Comparison of ENCODE assay signal across 25 cellular contexts in genomic region chr18:10133516-10133915, GRCh38.
"Had no signal": no experiment of that assay in that cellular context is flagged by ENCODE, and none has a peak within 500 bp of the region (broad histone marks: within the 10 kb centered on the region; RNA-seq: fewer than 3 reads in every experiment).

No MANE protein-coding gene starts in this region.

- H3K4me3 Mint-ChIP-seq: naive thymus-derived CD8-positive, alpha-beta T cell; stimulated activated effector memory CD8-positive, alpha-beta T cell treated with anti-CD3 and anti-CD28 coated beads, Interleukin-12 subunit alpha, Interleukin-12 subunit beta, amount 100 ng/mL, for 72 hours; stimulated activated naive CD8-positive, alpha-beta T cell treated with anti-CD3 and anti-CD28 coated beads, Interleukin-15, Interleukin-2, amounts not matched to agents 100 ng/mL and 50 ng/mL, for 24 hours had no signal

- H3K36me3 ChIP-seq: left lung, lower lobe of right lung, right atrium auricular region, right lobe of liver, suprapubic skin, thoracic aorta, tibial nerve, upper lobe of left lung, vagina had no signal

- H3K27me3 ChIP-seq: right atrium auricular region, right lobe of liver, suprapubic skin, tibial nerve, upper lobe of left lung, vagina had no signal

- H2AFZ ChIP-seq: parathyroid adenoma had no signal

- H3K9me3 ChIP-seq: left lung, lower lobe of right lung, psoas muscle, right atrium auricular region, right lobe of liver, suprapubic skin, thoracic aorta, tibial nerve, upper lobe of left lung, vagina had no signal

- ATAC-seq: left colon; left lung; lower lobe of right lung; naive thymus-derived CD8-positive, alpha-beta T cell; psoas muscle; right lobe of liver; stimulated activated effector memory CD8-positive, alpha-beta T cell treated with anti-CD3 and anti-CD28 coated beads, Interleukin-12 subunit alpha, Interleukin-12 subunit beta, amount 100 ng/mL, for 72 hours had no signal

- H3K27ac ChIP-seq: left lung, lower lobe of right lung, parathyroid adenoma, psoas muscle, right atrium auricular region, right lobe of liver, skin epidermis, suprapubic skin, thoracic aorta, tibial nerve, upper lobe of left lung, vagina had no signal

- H3K27ac Mint-ChIP-seq: naive thymus-derived CD8-positive, alpha-beta T cell; stimulated activated effector memory CD8-positive, alpha-beta T cell treated with anti-CD3 and anti-CD28 coated beads, Interleukin-12 subunit alpha, Interleukin-12 subunit beta, amount 100 ng/mL, for 72 hours; stimulated activated naive CD8-positive, alpha-beta T cell treated with anti-CD3 and anti-CD28 coated beads, Interleukin-15, Interleukin-2, amounts not matched to agents 100 ng/mL and 50 ng/mL, for 24 hours had no signal

- H3K4me1 Mint-ChIP-seq: stimulated activated effector memory CD8-positive, alpha-beta T cell treated with anti-CD3 and anti-CD28 coated beads, Interleukin-12 subunit alpha, Interleukin-12 subunit beta, amount 100 ng/mL, for 72 hours had no signal

- H3K9ac ChIP-seq: parathyroid adenoma had no signal

- H3K9me3 Mint-ChIP-seq: naive thymus-derived CD8-positive, alpha-beta T cell; nephron progenitor cell; stimulated activated naive CD8-positive, alpha-beta T cell treated with anti-CD3 and anti-CD28 coated beads, Interleukin-15, Interleukin-2, amounts not matched to agents 100 ng/mL and 50 ng/mL, for 24 hours had no signal

- H3K36me3 Mint-ChIP-seq: naive thymus-derived CD8-positive, alpha-beta T cell; stimulated activated effector memory CD8-positive, alpha-beta T cell treated with anti-CD3 and anti-CD28 coated beads, Interleukin-12 subunit alpha, Interleukin-12 subunit beta, amount 100 ng/mL, for 72 hours had no signal

- DNase-seq: head of caudate nucleus; hippocampal formation; kidney; left colon; left lung; lower lobe of right lung; mammary epithelial cell; midbrain; naive thymus-derived CD8-positive, alpha-beta T cell; nephron progenitor cell; nucleus accumbens; psoas muscle; right lobe of liver; stimulated activated CD4-positive, alpha-beta T cell treated with anti-CD3 and anti-CD28 coated beads, Interleukin-4, amount 100 ng/mL, for 24 hours; stimulated activated naive CD4-positive, alpha-beta T cell; upper lobe of left lung had no signal

- H3K79me2 ChIP-seq: parathyroid adenoma had no signal

- H3K4me3 ChIP-seq: left lung, lower lobe of right lung, psoas muscle, right atrium auricular region, right lobe of liver, skin epidermis, suprapubic skin, thoracic aorta, tibial nerve, upper lobe of left lung, vagina had no signal
